8 cellular contexts compared by ENCODE assay signal in genomic region chr2:85132392-85132791, GRCh38. TPM values are rescaled to one million over a fixed set of nuclear protein-coding genes. Genes with fewer than 3 reads are reported as not detected.
DNase-seq lines count a peak whose midpoint lies in the region; ATAC-seq and TF ChIP-seq lines count a peak whose summit lies in the region.

No MANE protein-coding gene starts in this region.

- no peaks in the 10 kb centered on the region for H3K9me3 Mint-ChIP-seq in dendritic cell treated with granulocyte-macrophage colony-stimulating factor and Interleukin-4, amounts not matched to agents 40 ng/mL and 50 ng/mL, for 4 days
- H3K9me3 Mint-ChIP-seq in naive thymus-derived CD4-positive, alpha-beta T cell, result no peaks in the 10 kb centered on the region

- H3K27ac Mint-ChIP-seq in dendritic cell treated with granulocyte-macrophage colony-stimulating factor and Interleukin-4, amounts not matched to agents 40 ng/mL and 50 ng/mL, for 4 days, result no peak overlapping the region
- no peak overlapping the region for H3K27ac Mint-ChIP-seq in naive thymus-derived CD4-positive, alpha-beta T cell

- intact Hi-C loops in dendritic cell treated with granulocyte-macrophage colony-stimulating factor and Interleukin-4, amounts not matched to agents 40 ng/mL and 50 ng/mL, for 4 days (cut with micrococcal nuclease), result loop anchor here (5.0 kb wide), 1 partner anchor 155 kb away; no protein-coding TSS in a partner anchor
- intact Hi-C loops in naive thymus-derived CD4-positive, alpha-beta T cell (cut with micrococcal nuclease), result loop anchor here in 1 of 2 donors (5.0 kb wide), 1 partner anchor 155 kb away; no protein-coding TSS in a partner anchor

- TF ChIP-seq CTCF in AG10803 (conservative IDR thresholded peaks at IDR 0.05; ENCODE audit: low read length) (no peak), KMS-11 (conservative IDR thresholded peaks at IDR 0.05; ENCODE audit: low read depth, low read length) (no peak)

- H3K4me2 ChIP-seq in KMS-11, result peak overlapping the region; percentile 75

- DNase-seq in AG10803 (ENCODE audit: low read depth) (peak; percentile 58), NCI-H1436 (lab: John Stamatoyannopoulos, UW) (no peak), NCI-H226 (no peak), occipital lobe (lab: John Stamatoyannopoulos, UW) (no peak)
- no peak for DNase-seq in naive thymus-derived CD4-positive, alpha-beta T cell

- POLR2A ChIA-PET in naive thymus-derived CD4-positive, alpha-beta T cell (lab: Charles Lee), result no interaction called here

- no peak for ATAC-seq in naive thymus-derived CD4-positive, alpha-beta T cell
- ATAC-seq in GM19328 (IDR thresholded peaks at IDR 0.05; ENCODE audit: unreplicated experiment), result no peak

- no peaks in the 10 kb centered on the region for H3K36me3 ChIP-seq in KMS-11 (ENCODE audit: insufficient read depth)
- H3K36me3 ChIP-seq in naive thymus-derived CD4-positive, alpha-beta T cell (ENCODE audit: control insufficient read depth in 2 of 3, insufficient read depth in 3 of 3, low read length in 3 of 3), result no peaks in the 10 kb centered on the region

- no peaks in the 10 kb centered on the region for H3K27me3 ChIP-seq in KMS-11 (ENCODE audit: insufficient read depth, low read depth)
- H3K27me3 ChIP-seq in naive thymus-derived CD4-positive, alpha-beta T cell (ENCODE audit: control insufficient read depth in 2 of 2, insufficient read depth in 2 of 2, low read length in 2 of 2), result peaks cover 0 to 25% of the 10 kb centered on the region in 2 donors

- no peaks in the 10 kb centered on the region for H3K36me3 Mint-ChIP-seq in dendritic cell treated with granulocyte-macrophage colony-stimulating factor and Interleukin-4, amounts not matched to agents 40 ng/mL and 50 ng/mL, for 4 days (ENCODE audit: low read depth)
- H3K36me3 Mint-ChIP-seq in naive thymus-derived CD4-positive, alpha-beta T cell, result no peaks in the 10 kb centered on the region

- H3K4me3 ChIP-seq in AG10803 (ENCODE audit: low read length) (peak overlapping the region; percentile 75), KMS-11 (IDR thresholded peaks at IDR 0.05; ENCODE audit: insufficient read depth, low read depth, low read length) (peak overlapping the region; percentile 84)
- peak overlapping the region; percentile 48 for H3K4me3 ChIP-seq in naive thymus-derived CD4-positive, alpha-beta T cell (ENCODE audit: low read length)

- peaks cover 9% of the 10 kb centered on the region for H3K4me1 Mint-ChIP-seq in dendritic cell treated with granulocyte-macrophage colony-stimulating factor and Interleukin-4, amounts not matched to agents 40 ng/mL and 50 ng/mL, for 4 days (ENCODE audit: low read depth)
- H3K4me1 Mint-ChIP-seq in naive thymus-derived CD4-positive, alpha-beta T cell, result peaks cover 5 to 18% (median 10%) of the 10 kb centered on the region in 7 donors

- peak overlapping the region; percentile 69 for H3K4me3 Mint-ChIP-seq in dendritic cell treated with granulocyte-macrophage colony-stimulating factor and Interleukin-4, amounts not matched to agents 40 ng/mL and 50 ng/mL, for 4 days
- H3K4me3 Mint-ChIP-seq in naive thymus-derived CD4-positive, alpha-beta T cell, result peak overlapping the region; percentile 59 to 88 (median 74)

- H3K9me3 ChIP-seq in naive thymus-derived CD4-positive, alpha-beta T cell (ENCODE audit: control insufficient read depth in 2 of 3, low read length in 3 of 3), result no peaks in the 10 kb centered on the region

- peak overlapping the region; percentile 72 for H2AFZ ChIP-seq in KMS-11 (ENCODE audit: low read depth)

- peak overlapping the region; percentile 1; the same call in 1 of the 2 replicates for H3K9ac ChIP-seq in KMS-11

- H3K27ac ChIP-seq in KMS-11, result no peak overlapping the region
- H3K27ac ChIP-seq in naive thymus-derived CD4-positive, alpha-beta T cell (ENCODE audit: low read depth, low read length), result no peak overlapping the region

- CTCF ChIA-PET in naive thymus-derived CD4-positive, alpha-beta T cell (lab: Charles Lee), result no interaction called here

- no peaks in the 10 kb centered on the region for H3K79me2 ChIP-seq in KMS-11 (ENCODE audit: insufficient read depth, low read depth)

- no peaks in the 10 kb centered on the region for H4K20me1 ChIP-seq in KMS-11 (ENCODE audit: insufficient read depth)

- H3K4me1 ChIP-seq in KMS-11 (ENCODE audit: low read depth, poor library complexity, severe bottlenecking), result peaks cover 5% of the 10 kb centered on the region
- H3K4me1 ChIP-seq in naive thymus-derived CD4-positive, alpha-beta T cell (ENCODE audit: control insufficient read depth in 2 of 2, insufficient read depth in 2 of 2, low read length in 2 of 2), result peaks cover 0 to 5% of the 10 kb centered on the region in 2 donors

- peaks cover 65% of the 10 kb centered on the region for H3K27me3 Mint-ChIP-seq in dendritic cell treated with granulocyte-macrophage colony-stimulating factor and Interleukin-4, amounts not matched to agents 40 ng/mL and 50 ng/mL, for 4 days
- H3K27me3 Mint-ChIP-seq in naive thymus-derived CD4-positive, alpha-beta T cell, result peaks cover 48 to 71% (median 55%) of the 10 kb centered on the region in 5 donors

RNA-seq across cellular contexts. Expression of gene TCF7L1, which starts 0.8 kb away (rescaled TPM):
- under 1 TPM in 1 of 5 experiments, not detected in 4; 0.16 TPM for total RNA-seq in naive thymus-derived CD4-positive, alpha-beta T cell
- under 1 TPM in 1 of 2 donors, not detected in 1; 0.08 TPM for polyA plus RNA-seq in naive thymus-derived CD4-positive, alpha-beta T cell
- total RNA-seq in occipital lobe, result 1.1 TPM
